ENCODE assay signal across 8 cellular contexts in genomic region chr19:3062165-3063105, GRCh38. TPM values are rescaled to one million over a fixed set of nuclear protein-coding genes. Genes with fewer than 3 reads are reported as not detected.
A peak's percentile ranks its signal among the peaks of the same experiment; 100 is the strongest.
DNase-seq lines count a peak whose midpoint lies in the region; ATAC-seq and TF ChIP-seq lines count a peak whose summit lies in the region.

TSS of gene TLE5 (minus strand) at chr19:3062495. CDS start at chr19:3062200, 295 bp downstream.

- H3K9me3 Mint-ChIP-seq in MCF 10A (ENCODE audit: unreplicated experiment) (no peaks in the 10 kb centered on the region), immature natural killer cell (no peaks in the 10 kb centered on the region)

- CTCF ChIA-PET in MCF 10A (lab: Yijun Ruan, JAX) = interaction anchor here (3.2 kb wide), 1 partner anchor 14 kb away, joined by 16 read pairs; no protein-coding TSS in a partner anchor

- H3K27me3 Mint-ChIP-seq in MCF 10A (ENCODE audit: insufficient read depth, unreplicated experiment) (no peaks in the 10 kb centered on the region), immature natural killer cell (ENCODE audit: low read depth in 3 of 3) (peaks cover 4 to 10% (median 5%) of the 10 kb centered on the region in 3 donors)

- peak within 1 kb of the TSS; percentile 88 for H3K4me3 ChIP-seq in GM08714 (ENCODE audit: low read length)

- no TSS peak for BruUV-seq in MCF 10A (replicated peaks; lab: Mats Ljungman, UMichigan)

- ATAC-seq in GM19395 (IDR thresholded peaks at IDR 0.05; ENCODE audit: unreplicated experiment) (no peak), GM21825 (IDR thresholded peaks at IDR 0.05; ENCODE audit: unreplicated experiment) (no peak)

- H3K4me1 Mint-ChIP-seq in MCF 10A (ENCODE audit: insufficient read depth, unreplicated experiment) = peaks cover 9% of the 10 kb centered on the region
- peaks cover 45 to 55% of the 10 kb centered on the region in 2 donors for H3K4me1 Mint-ChIP-seq in immature natural killer cell

- POLR2A ChIA-PET in MCF 10A (lab: Yijun Ruan, JAX) = interaction anchor here (0.6 to 1.3 kb wide), 7 partner anchors 8 to 112 kb away, joined by 3 to 6 read pairs (median 4); no protein-coding TSS in a partner anchor

- H3K27ac Mint-ChIP-seq in MCF 10A (ENCODE audit: low read depth, unreplicated experiment) = peak within 1 kb of the TSS; percentile 78
- peak within 1 kb of the TSS; percentile 82 to 94 (median 90) for H3K27ac Mint-ChIP-seq in immature natural killer cell

- no peak for TF ChIP-seq CTCF in VCaP (conservative IDR thresholded peaks at IDR 0.05)
- no peak for TF ChIP-seq CTCF in MCF 10A (IDR thresholded peaks at IDR 0.05; ENCODE audit: unreplicated experiment)

- peak within 1 kb of the TSS; percentile 71 for H3K4me3 Mint-ChIP-seq in MCF 10A (ENCODE audit: unreplicated experiment)
- peak within 1 kb of the TSS; percentile 80 to 90 (median 87) for H3K4me3 Mint-ChIP-seq in immature natural killer cell

- DNase-seq in LoVo (ENCODE audit: low spot score) = peak; percentile 71
- peak; percentile 55 for DNase-seq in MCF 10A (ENCODE audit: unreplicated experiment)
- DNase-seq in immature natural killer cell = peak; percentile 71 to 77 (median 77)
- DNase-seq in stimulated activated CD4-positive, alpha-beta T cell treated with anti-CD3 and anti-CD28 coated beads, Interleukin-12 subunit alpha, Interleukin-12 subunit beta, amount 100 ng/mL, for 4 hours = peak; percentile 65

- H3K36me3 Mint-ChIP-seq in MCF 10A (ENCODE audit: insufficient read depth, unreplicated experiment) (peaks cover 36% of the 10 kb centered on the region), immature natural killer cell (peaks cover 0 to 17% (median 5%) of the 10 kb centered on the region in 3 donors)

- intact Hi-C loops in MCF 10A (cut with micrococcal nuclease) = no loop called here

- peak within 1 kb of the TSS; percentile 79 for H3K27ac ChIP-seq in VCaP

RNA-seq across cellular contexts. Expression of gene TLE5, which starts in this region (rescaled TPM):
- total RNA-seq in MCF 10A (2022) = 266 and 273 TPM in 2 replicates
- 100 to 1,000 TPM; 382 to 635 (median 466) TPM for polyA plus RNA-seq in immature natural killer cell
